30 cellular contexts compared by ENCODE assay signal in the genomic region with DNA sequence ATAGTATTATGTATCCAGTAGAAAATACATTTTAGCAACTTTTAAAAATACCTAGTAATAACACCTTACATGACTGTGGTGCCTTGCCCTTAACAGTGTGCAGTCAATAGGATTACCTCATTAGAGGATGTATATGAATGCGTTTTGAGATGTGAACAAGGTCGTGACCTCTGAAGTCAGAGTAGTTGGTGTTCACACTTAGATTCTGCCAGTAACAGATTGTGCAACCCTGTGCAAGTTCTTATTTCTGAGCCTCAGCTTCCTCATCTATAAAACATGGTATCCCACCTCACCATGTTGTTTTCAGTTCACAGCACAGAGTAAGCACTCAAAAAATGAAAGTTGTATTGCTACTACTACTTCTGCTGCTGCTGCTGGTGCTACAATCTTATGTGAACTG.
DNase-seq lines count a peak whose midpoint lies in the region; ATAC-seq, FAIRE-seq and TF ChIP-seq lines count a peak whose summit lies in the region.
"Had no signal": no experiment of that assay in that cellular context is flagged by ENCODE, and none has a peak within 500 bp of the region (broad histone marks: within the 10 kb centered on the region; RNA-seq: fewer than 3 reads in every experiment).

No MANE protein-coding gene starts in this region.

- TF ChIP-seq POLR2A in HepG2 (IDR thresholded peaks at IDR 0.05; ENCODE audit: insufficient read depth in 1 of 2, low read depth in 2 of 2, low read length in 2 of 2) (no peak), transverse colon (IDR thresholded peaks at IDR 0.05) (no peak), Peyer's patch (IDR thresholded peaks at IDR 0.05) (no peak)

- no peaks in the 10 kb centered on the region for H4K20me1 ChIP-seq in HepG2 (ENCODE audit: insufficient read depth, low read length)

- in situ Hi-C loops in HepG2 (cut with HindIII; ENCODE audit: extremely low pct_ligation_motif_present, low pct_unique_long_range_greater_than_20kb) = no loop called here
- in situ Hi-C loops in transverse colon (cut with MboI; ENCODE audit: low pct_ligation_motif_present in 1 of 4, low pct_unique_long_range_greater_than_20kb in 1 of 4, low sequenced_read_pairs in 3 of 4) = no loop called here

- TF ChIP-seq EP300 in HepG2 (IDR thresholded peaks at IDR 0.05; ENCODE audit: low read depth in 2 of 2, low read length in 2 of 2) (no peak), HepG2 (CRISPR knock-in tag; IDR thresholded peaks at IDR 0.05; ENCODE audit: borderline replicate concordance) (no peak), transverse colon (IDR thresholded peaks at IDR 0.05; ENCODE audit: low read depth) (no peak)

- TF ChIP-seq CTCF in HepG2 (CRISPR knock-in tag; IDR thresholded peaks at IDR 0.05) (no peak), transverse colon (IDR thresholded peaks at IDR 0.05) (no peak), Peyer's patch (IDR thresholded peaks at IDR 0.05) (no peak)

- BruUV-seq in HepG2 (replicated peaks; lab: Mats Ljungman, UMichigan) = no TSS peak

- no peak for FAIRE-seq in HepG2 (lab: Jason Lieb, UNC)
- FAIRE-seq: HTR-8/SVneo had no signal

- H3K9me3 ChIP-seq in HepG2 (ENCODE audit: low read length) = no peaks in the 10 kb centered on the region
- no peaks in the 10 kb centered on the region for H3K9me3 ChIP-seq in transverse colon
- H3K9me3 ChIP-seq in Peyer's patch = no peaks in the 10 kb centered on the region
- H3K9me3 ChIP-seq: vagina had no signal

- H3K27ac ChIP-seq in HepG2 (ENCODE audit: extremely low read length, insufficient read depth, low read length) = no peak overlapping the region
- no peak overlapping the region for H3K27ac ChIP-seq in transverse colon
- no peak overlapping the region for H3K27ac ChIP-seq in Peyer's patch
- H3K27ac ChIP-seq: coronary artery, heart right ventricle, vagina, WERI-Rb-1 had no signal

- H3K27me3 ChIP-seq in HepG2 (ENCODE audit: control insufficient read depth in 1 of 2, insufficient read depth in 2 of 2, low read length in 2 of 2) = no peaks in the 10 kb centered on the region
- no peaks in the 10 kb centered on the region for H3K27me3 ChIP-seq in transverse colon
- no peaks in the 10 kb centered on the region for H3K27me3 ChIP-seq in Peyer's patch
- H3K27me3 ChIP-seq: cardiac muscle cell, heart right ventricle, vagina had no signal

- POLR2A ChIA-PET in HepG2 (lab: Yijun Ruan, JAX) = no interaction called here

- ATAC-seq in left ventricle myocardium superior (peak; percentile 14), HepG2 (no peak), GM21723 (IDR thresholded peaks at IDR 0.05; ENCODE audit: unreplicated experiment) (no peak)
- ATAC-seq: effector memory CD8-positive, alpha-beta T cell; sciatic nerve had no signal

- WGBS in HepG2 (ENCODE audit: low lambda C conversion rate) = 88% methylated on average over 2 of the region's 2 CpGs
- WGBS in transverse colon (ENCODE audit: low coverage in 1 of 2), 2 donors = 83 to 84% methylated on average over 2 of the region's 2 CpGs

- no peak overlapping the region for H2AFZ ChIP-seq in HepG2 (ENCODE audit: low read length)

- H3K9ac ChIP-seq in HepG2 (ENCODE audit: insufficient read depth, low read depth, low read length) = no peak overlapping the region

- TF ChIP-seq RAD21 in HepG2 (CRISPR knock-in tag; IDR thresholded peaks at IDR 0.05) = no peak

- intact Hi-C loops in left ventricle myocardium superior (cut with micrococcal nuclease) = no loop called here
- intact Hi-C loops in cardiac septum (cut with DNase I) = no loop called here
- intact Hi-C loops in HepG2 (cut with micrococcal nuclease; ENCODE audit: unreplicated experiment) = no loop called here
- intact Hi-C loops in transverse colon (cut with DNase I; ENCODE audit: low total_unique reads) = no loop called here

- H3K79me2 ChIP-seq in HepG2 (ENCODE audit: insufficient read depth, low read length) = no peaks in the 10 kb centered on the region

- CTCF ChIA-PET in HepG2 (lab: Yijun Ruan, JAX; ENCODE audit: low intra/inter-chr PET ratio, low total read pairs) = no interaction called here

- no peaks in the 10 kb centered on the region for H3K4me1 ChIP-seq in HepG2 (ENCODE audit: insufficient read depth, low read length)
- no peaks in the 10 kb centered on the region for H3K4me1 ChIP-seq in transverse colon
- H3K4me1 ChIP-seq in Peyer's patch = no peaks in the 10 kb centered on the region
- H3K4me1 ChIP-seq: vagina had no signal

- no peak overlapping the region for H3K4me3 ChIP-seq in HepG2 (replicated peaks in 1 of 3; ENCODE audit: insufficient read depth in 1 of 3, low read depth in 2 of 3, low read length in 3 of 3)
- no peak overlapping the region for H3K4me3 ChIP-seq in transverse colon
- H3K4me3 ChIP-seq in Peyer's patch = no peak overlapping the region
- H3K4me3 ChIP-seq: cardiac muscle cell, coronary artery, heart right ventricle, vagina had no signal

- H3K4me2 ChIP-seq in HepG2 (ENCODE audit: low read depth, low read length) = no peak overlapping the region

- H3K36me3 ChIP-seq in HepG2 (replicated peaks in 1 of 2; ENCODE audit: control insufficient read depth in 1 of 2, insufficient read depth in 2 of 2, low read length in 2 of 2) (peaks cover 4 to 22% of the 10 kb centered on the region in 2 experiments), transverse colon (no peaks in the 10 kb centered on the region), Peyer's patch (peaks cover 0 to 29% (median 0%) of the 10 kb centered on the region in 3 donors)
- H3K36me3 ChIP-seq: cardiac muscle cell, WERI-Rb-1 had no signal

- DNase-seq in left ventricle myocardium superior (no peak), cardiac septum (ENCODE audit: low spot score) (no peak), SIG-M5 treated with dmso at 0.1 percent for 504 hours (lab: John Stamatoyannopoulos, UW; ENCODE audit: unreplicated experiment) (peak; percentile 88), HepG2 (ENCODE audit: low spot score) (no peak), transverse colon (no peak), DMS153 treated with DMSO at 0.1 percent for 48 hours (lab: John Stamatoyannopoulos, UW; ENCODE audit: unreplicated experiment) (no peak), Peyer's patch (no peak)
- DNase-seq: activated CD4-positive, alpha-beta T cell treated with anti-CD3 and anti-CD28 coated beads for 48 hours; activated CD8-positive, alpha-beta memory T cell treated with anti-CD3 and anti-CD28 coated beads for 24 hours; activated effector memory CD4-positive, alpha-beta T cell treated with Interleukin-2 at 50 U/mL for 16 hours; aorta; DMS153; effector memory CD8-positive, alpha-beta T cell; foreskin fibroblast; HCEC 1CT; NCI-H1048; NCI-H187; NCI-H526; stimulated activated CD4-positive, alpha-beta T cell treated with anti-CD3 and anti-CD28 coated beads, Interleukin-15, amount 100 ng/mL, for 24 hours; stimulated activated naive CD4-positive, alpha-beta T cell treated with Interleukin-2 at 50 U/mL for 16 hours; SW 1271; T-helper 9 cell; WERI-Rb-1 had no signal

TF ChIP-seq in HepG2, 621 proteins besides CTCF, POLR2A, EP300 and RAD21:
- TF ChIP-seq ZNF274 (CRISPR knock-in tag; IDR thresholded peaks at IDR 0.05) (no peak), ZNF878 (CRISPR knock-in tag; IDR thresholded peaks at IDR 0.05) (no peak), CEBPB (IDR thresholded peaks at IDR 0.05; ENCODE audit: borderline replicate concordance, low read depth, low read length) (0 out of 2 replicates have a peak, but pooled peaks have one; percentile 10), ZNF326 (CRISPR knock-in tag; IDR thresholded peaks at IDR 0.05; ENCODE audit: borderline replicate concordance) (no peak), ZNF530 (CRISPR knock-in tag; IDR thresholded peaks at IDR 0.05; ENCODE audit: low read depth) (no peak)
